ENCODE assay signal across 8 cellular contexts in genomic region chr7:117011419-117012260, GRCh38. TPM values are rescaled to one million over a fixed set of nuclear protein-coding genes. Genes with fewer than 3 reads are reported as not detected.
A peak's percentile ranks its signal among the peaks of the same experiment; 100 is the strongest.
DNase-seq lines count a peak whose midpoint lies in the region; ATAC-seq and TF ChIP-seq lines count a peak whose summit lies in the region.

No MANE protein-coding gene starts in this region.

- peak overlapping the region; percentile 30 for H3K4me3 Mint-ChIP-seq in activated B cell treated with CpG ODN at 0.5 μM for 24 hours
- H3K4me3 Mint-ChIP-seq in mesothelial cell of epicardium: no peak overlapping the region

- peak; percentile 73 for DNase-seq in GM06990 (ENCODE audit: extremely low read depth, insufficient read length)
- no peak for DNase-seq in activated B cell treated with CpG ODN at 0.5 μM for 24 hours
- no peak for DNase-seq in islet precursor cell
- DNase-seq in stimulated activated naive CD4-positive, alpha-beta T cell treated with Interleukin-2 at 50 U/mL for 16 hours (lab: John Stamatoyannopoulos, UW): no peak
- no peak for DNase-seq in mesothelial cell of epicardium (ENCODE audit: low spot score in 2 of 2, unreplicated experiment in 2 of 2)
- no peak for DNase-seq in NCI-H1417 treated with DMSO at 0.1 percent for 48 hours (lab: John Stamatoyannopoulos, UW)

- no peak for TF ChIP-seq CTCF in GM06990 (IDR thresholded peaks at IDR 0.05; ENCODE audit: insufficient read depth, low read length, poor library complexity, severe bottlenecking)
- TF ChIP-seq CTCF in activated B cell treated with CpG ODN at 0.5 μM for 24 hours (IDR thresholded peaks at IDR 0.05): no peak
- no peak for TF ChIP-seq CTCF in mesothelial cell of epicardium (IDR thresholded peaks at IDR 0.05; ENCODE audit: unreplicated experiment)

- peak; percentile 78 for ATAC-seq in GM19043 (IDR thresholded peaks at IDR 0.05; ENCODE audit: low read depth, unreplicated experiment)
- ATAC-seq in HG02943 (IDR thresholded peaks at IDR 0.05; ENCODE audit: low read depth, unreplicated experiment): peak; percentile 71
- ATAC-seq in activated B cell treated with CpG ODN at 0.5 μM for 24 hours (ENCODE audit: low read depth): peak; percentile 89

- POLR2A ChIA-PET in activated B cell treated with CpG ODN at 0.5 μM for 24 hours (lab: Charles Lee): interaction anchor here (0.7 to 2.7 kb wide), 6 partner anchors 11 to 149 kb away, joined by 4 to 16 read pairs (median 4); partner anchors contain the start of genes CAPZA2 and ST7

- H3K4me1 Mint-ChIP-seq in activated B cell treated with CpG ODN at 0.5 μM for 24 hours (peaks cover 58% of the 10 kb centered on the region), mesothelial cell of epicardium (peaks cover 43% of the 10 kb centered on the region)

- H3K27me3 Mint-ChIP-seq in activated B cell treated with CpG ODN at 0.5 μM for 24 hours (peaks cover 3% of the 10 kb centered on the region), mesothelial cell of epicardium (ENCODE audit: low read depth) (no peaks in the 10 kb centered on the region)

- no peaks in the 10 kb centered on the region for H3K27me3 ChIP-seq in GM06990 (replicated peaks; ENCODE audit: control insufficient read depth, insufficient read depth, low read length)

- H3K4me3 ChIP-seq in GM06990 (replicated peaks; ENCODE audit: low read depth, low read length): peak overlapping the region; percentile 29

- no peaks in the 10 kb centered on the region for H3K36me3 ChIP-seq in GM06990 (ENCODE audit: control insufficient read depth, insufficient read depth, low read length)

- CTCF ChIA-PET in activated B cell treated with CpG ODN at 0.5 μM for 24 hours (lab: Charles Lee): interaction anchor here (0.6 to 4.5 kb wide), 9 partner anchors 22 to 1845 kb away, joined by 3 to 39 read pairs (median 4); no protein-coding TSS in a partner anchor

- H3K36me3 Mint-ChIP-seq in activated B cell treated with CpG ODN at 0.5 μM for 24 hours (ENCODE audit: low read depth) (no peaks in the 10 kb centered on the region), mesothelial cell of epicardium (no peaks in the 10 kb centered on the region)

- no peaks in the 10 kb centered on the region for H3K9me3 Mint-ChIP-seq in activated B cell treated with CpG ODN at 0.5 μM for 24 hours
- H3K9me3 Mint-ChIP-seq in mesothelial cell of epicardium: no peaks in the 10 kb centered on the region

- intact Hi-C loops in activated B cell treated with CpG ODN at 0.5 μM for 24 hours (cut with micrococcal nuclease): loop anchor here (1.0 to 10.0 kb wide), 7 partner anchors 10 to 847 kb away; partner anchors contain the start of gene CAPZA2

- peak overlapping the region; percentile 64 for H3K27ac Mint-ChIP-seq in activated B cell treated with CpG ODN at 0.5 μM for 24 hours
- H3K27ac Mint-ChIP-seq in mesothelial cell of epicardium: no peak overlapping the region

RNA-seq across cellular contexts. Expression of gene ST7, which starts 58.3 kb away (rescaled TPM):
- 8.3 and 8.5 TPM in 2 replicates for total RNA-seq in activated B cell treated with CpG ODN at 0.5 μM for 24 hours
- 40.5 to 44.1 TPM (median 43.8 TPM) in 3 replicates for total RNA-seq in mesothelial cell of epicardium
